In the genomic region with DNA sequence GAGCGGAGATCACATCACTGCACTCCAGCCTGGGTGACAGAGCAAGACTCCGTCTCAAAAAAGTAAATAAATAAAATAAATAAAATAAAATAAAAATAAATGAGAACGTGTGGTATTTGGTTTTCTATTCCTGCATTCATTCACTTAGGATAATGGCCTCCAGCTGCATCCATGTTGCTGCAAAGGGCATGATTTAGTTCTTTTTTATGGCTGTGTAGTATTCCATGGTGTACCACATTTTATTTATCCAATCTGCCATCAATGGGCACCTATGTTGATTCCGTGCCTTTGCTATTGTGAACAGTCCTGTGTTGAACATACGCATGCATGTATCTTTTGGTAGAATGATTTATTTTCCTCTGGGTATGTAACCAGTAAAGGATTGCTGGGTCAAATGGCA, we compare ENCODE assay signal across 28 cellular contexts. TPM values are rescaled to one million over a fixed set of nuclear protein-coding genes. Genes with fewer than 3 reads are reported as not detected.
"Had no signal": no experiment of that assay in that cellular context is flagged by ENCODE, and none has a peak within 500 bp of the region (broad histone marks: within the 10 kb centered on the region; RNA-seq: fewer than 3 reads in every experiment).

No MANE protein-coding gene starts in this region.

- H3K4me3 Mint-ChIP-seq: stimulated activated effector memory CD8-positive, alpha-beta T cell treated with anti-CD3 and anti-CD28 coated beads, Interleukin-12 subunit alpha, Interleukin-12 subunit beta, amount 100 ng/mL, for 72 hours; stimulated activated memory B cell treated with anti-CD40 and anti-IgM and Interleukin-4, amounts not matched to agents 10 μg/mL and 1 μg/mL and 100 μg/mL, for 72 hours; stimulated activated naive B cell treated with anti-CD40 and anti-IgM and Interleukin-4, amounts not matched to agents 10 μg/mL and 1 μg/mL and 100 μg/mL, for 72 hours; stimulated activated naive CD8-positive, alpha-beta T cell treated with anti-CD3 and anti-CD28 coated beads, Interleukin-15, amount 100 ng/mL, for 72 hours; stimulated activated naive CD8-positive, alpha-beta T cell treated with anti-CD3 and anti-CD28 coated beads, Interleukin-15, Interleukin-2, amounts not matched to agents 100 ng/mL and 50 ng/mL, for 24 hours had no signal

- H3K4me1 ChIP-seq: stomach, testis, thyroid gland, tibial nerve, upper lobe of left lung, upper lobe of right lung, uterus, vagina had no signal

- H3K27ac Mint-ChIP-seq: stimulated activated effector memory CD8-positive, alpha-beta T cell treated with anti-CD3 and anti-CD28 coated beads, Interleukin-12 subunit alpha, Interleukin-12 subunit beta, amount 100 ng/mL, for 72 hours; stimulated activated memory B cell treated with anti-CD40 and anti-IgM and Interleukin-4, amounts not matched to agents 10 μg/mL and 1 μg/mL and 100 μg/mL, for 72 hours; stimulated activated naive B cell treated with anti-CD40 and anti-IgM and Interleukin-4, amounts not matched to agents 10 μg/mL and 1 μg/mL and 100 μg/mL, for 72 hours; stimulated activated naive CD8-positive, alpha-beta T cell treated with anti-CD3 and anti-CD28 coated beads, Interleukin-15, amount 100 ng/mL, for 72 hours; stimulated activated naive CD8-positive, alpha-beta T cell treated with anti-CD3 and anti-CD28 coated beads, Interleukin-15, Interleukin-2, amounts not matched to agents 100 ng/mL and 50 ng/mL, for 24 hours had no signal

- H3K36me3 Mint-ChIP-seq: stimulated activated effector memory CD8-positive, alpha-beta T cell treated with anti-CD3 and anti-CD28 coated beads, Interleukin-12 subunit alpha, Interleukin-12 subunit beta, amount 100 ng/mL, for 72 hours had no signal

- DNase-seq: stimulated activated CD4-positive, alpha-beta T cell treated with anti-CD3 and anti-CD28 coated beads, Interleukin-2, amount 100 ng/mL, for 24 hours; stimulated activated CD4-positive, alpha-beta T cell treated with anti-CD3 and anti-CD28 coated beads, Interleukin-2, amount 100 ng/mL, for 48 hours; stimulated activated CD4-positive, alpha-beta T cell treated with anti-CD3 and anti-CD28 coated beads, Interleukin-4, amount 100 ng/mL, for 1 hour; stimulated activated CD4-positive, alpha-beta T cell treated with anti-CD3 and anti-CD28 coated beads, Interleukin-4, amount 100 ng/mL, for 24 hours; stimulated activated CD4-positive, alpha-beta T cell treated with anti-CD3 and anti-CD28 coated beads, Interleukin-4, amount 100 ng/mL, for 4 hours; stimulated activated CD8-positive, alpha-beta memory T cell treated with anti-CD3 and anti-CD28 coated beads, Interleukin-4, amount 100 ng/mL, for 48 hours; stimulated activated naive B cell treated with anti-CD40 and anti-IgM and Interleukin-4, amounts not matched to agents 10 μg/mL and 1 μg/mL and 100 μg/mL, for 72 hours; stimulated activated naive CD4-positive, alpha-beta T cell; stimulated activated naive CD4-positive, alpha-beta T cell treated with Interleukin-2 at 50 U/mL for 16 hours; stimulated activated naive CD8-positive, alpha-beta T cell treated with anti-CD3 and anti-CD28 coated beads, Interleukin-15, Interleukin-2, amounts not matched to agents 100 U/mL and 50 U/mL, for 24 hours; stomach; substantia nigra; testis; thyroid gland; tibial artery; transverse colon; upper lobe of left lung; uterus had no signal

- H3K4me3 ChIP-seq: stomach, suprapubic skin, testis, thoracic aorta, thyroid gland, tibial artery, tibial nerve, transverse colon, upper lobe of left lung, upper lobe of right lung, uterus, vagina had no signal

- H3K4me1 Mint-ChIP-seq: stimulated activated effector memory CD8-positive, alpha-beta T cell treated with anti-CD3 and anti-CD28 coated beads, Interleukin-12 subunit alpha, Interleukin-12 subunit beta, amount 100 ng/mL, for 72 hours; stimulated activated memory B cell treated with anti-CD40 and anti-IgM and Interleukin-4, amounts not matched to agents 10 μg/mL and 1 μg/mL and 100 μg/mL, for 72 hours; stimulated activated naive B cell treated with anti-CD40 and anti-IgM and Interleukin-4, amounts not matched to agents 10 μg/mL and 1 μg/mL and 100 μg/mL, for 72 hours; stimulated activated naive CD8-positive, alpha-beta T cell treated with anti-CD3 and anti-CD28 coated beads, Interleukin-15, amount 100 ng/mL, for 72 hours had no signal

- H3K27me3 ChIP-seq: suprapubic skin, testis, thyroid gland, tibial nerve, transverse colon, upper lobe of left lung, upper lobe of right lung, uterus, vagina had no signal

- ATAC-seq: stimulated activated effector memory CD8-positive, alpha-beta T cell treated with anti-CD3 and anti-CD28 coated beads, Interleukin-12 subunit alpha, Interleukin-12 subunit beta, amount 100 ng/mL, for 72 hours; stimulated activated memory B cell treated with anti-CD40 and anti-IgM and Interleukin-4, amounts not matched to agents 10 μg/mL and 1 μg/mL and 100 μg/mL, for 72 hours; stimulated activated naive B cell treated with anti-CD40 and anti-IgM and Interleukin-4, amounts not matched to agents 10 μg/mL and 1 μg/mL and 100 μg/mL, for 72 hours; stimulated activated naive CD8-positive, alpha-beta T cell treated with anti-CD3 and anti-CD28 coated beads, Interleukin-15, amount 100 ng/mL, for 72 hours; stimulated activated naive CD8-positive, alpha-beta T cell treated with anti-CD3 and anti-CD28 coated beads, Interleukin-15, Interleukin-2, amounts not matched to agents 100 U/mL and 50 U/mL, for 24 hours; upper lobe of right lung had no signal

- H3K9me3 ChIP-seq: testis, thyroid gland had no signal

- H3K36me3 ChIP-seq: suprapubic skin, thoracic aorta, thyroid gland, transverse colon, upper lobe of left lung, upper lobe of right lung, uterus, vagina had no signal

- H3K27ac ChIP-seq: stomach, suprapubic skin, testis, thoracic aorta, thyroid gland, tibial artery, tibial nerve, transverse colon, upper lobe of left lung, upper lobe of right lung, uterus, vagina had no signal

RNA-seq across cellular contexts. Expression of a gene that starts 8.8 kb away (rescaled TPM):
- total RNA-seq: thoracic aorta, upper lobe of left lung, upper lobe of right lung, ureter had no signal
